ENCODE assay signal across 8 cellular contexts in the genomic region with DNA sequence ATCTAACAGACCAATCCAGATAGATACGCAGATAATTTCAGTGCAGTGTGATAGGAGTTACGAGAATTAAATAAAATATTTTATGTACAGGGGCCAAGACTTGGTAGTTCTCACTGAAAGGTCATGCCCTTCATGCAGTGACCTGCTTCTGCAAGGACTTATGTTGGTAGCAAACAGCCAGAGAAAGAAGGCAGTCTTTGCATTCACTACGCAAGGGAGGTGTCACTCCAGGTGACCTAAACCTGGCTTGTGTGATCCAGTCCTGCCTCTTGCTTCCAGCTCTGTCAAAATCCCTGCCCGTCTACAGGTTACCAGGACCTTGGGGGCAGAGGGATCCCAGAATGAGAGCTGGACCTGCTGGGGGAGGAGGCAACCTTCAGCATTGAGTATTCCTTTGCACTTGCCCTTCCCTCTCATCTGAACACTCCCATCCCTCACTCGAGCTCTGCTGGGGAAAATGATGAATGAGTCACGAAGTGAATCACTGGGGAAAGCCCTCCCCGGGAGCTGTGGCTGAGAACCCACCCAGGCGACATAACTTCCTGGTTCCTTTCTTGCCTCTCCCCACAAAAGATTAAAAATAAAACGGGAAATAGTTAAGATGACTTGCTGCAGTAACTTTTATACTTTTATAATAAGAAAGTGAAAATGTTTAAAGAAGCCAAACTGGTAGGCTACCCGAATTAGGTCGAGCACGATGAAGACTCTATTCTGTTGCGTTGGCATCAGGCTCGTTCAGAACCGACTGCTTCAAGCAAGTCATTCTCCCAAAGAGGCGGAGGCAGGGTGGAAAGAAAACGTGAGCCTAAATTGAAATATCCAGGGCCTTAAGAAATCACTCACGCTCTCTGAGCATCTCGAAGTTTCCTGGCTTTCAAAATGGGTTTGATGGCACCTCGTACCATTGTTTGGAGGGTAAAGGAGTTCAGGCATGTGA.
DNase-seq lines count a peak whose midpoint lies in the region; ATAC-seq and TF ChIP-seq lines count a peak whose summit lies in the region.

No MANE protein-coding gene starts in this region.

- H3K4me1 ChIP-seq in breast epithelium = no peaks in the 10 kb centered on the region

- H3K36me3 Mint-ChIP-seq in T-helper 2 cell treated with Interferon-gamma antibody and Interleukin-4, amounts not matched to agents 5 μg/mL and 100 μg/mL, for 36 hours (ENCODE audit: low read depth) = no peaks in the 10 kb centered on the region

- H3K9me3 ChIP-seq in breast epithelium = no peaks in the 10 kb centered on the region

- H3K4me1 Mint-ChIP-seq in T-helper 2 cell treated with Interferon-gamma antibody and Interleukin-4, amounts not matched to agents 5 μg/mL and 100 μg/mL, for 36 hours (ENCODE audit: low read depth) = peaks cover 27% of the 10 kb centered on the region

- peak overlapping the region; percentile 4 to 29 (median 23) for H3K4me3 ChIP-seq in breast epithelium

- no peak overlapping the region for H3K27ac Mint-ChIP-seq in T-helper 2 cell treated with Interferon-gamma antibody and Interleukin-4, amounts not matched to agents 5 μg/mL and 100 μg/mL, for 36 hours

- H3K36me3 ChIP-seq in breast epithelium = no peaks in the 10 kb centered on the region

- ATAC-seq in HG02870 (IDR thresholded peaks at IDR 0.05; ENCODE audit: unreplicated experiment) = peak; percentile 47

- TF ChIP-seq CTCF in breast epithelium (IDR thresholded peaks at IDR 0.05) = no peak

- no peak for TF ChIP-seq POLR2A in breast epithelium (IDR thresholded peaks at IDR 0.05)

- no peaks in the 10 kb centered on the region for H3K27me3 ChIP-seq in breast epithelium

- H3K9me3 Mint-ChIP-seq in T-helper 2 cell treated with Interferon-gamma antibody and Interleukin-4, amounts not matched to agents 5 μg/mL and 100 μg/mL, for 36 hours = no peaks in the 10 kb centered on the region

- peak overlapping the region; percentile 68 for H3K4me3 Mint-ChIP-seq in T-helper 2 cell treated with Interferon-gamma antibody and Interleukin-4, amounts not matched to agents 5 μg/mL and 100 μg/mL, for 36 hours

- DNase-seq in Daoy (ENCODE audit: low read depth) (peak; percentile 92), breast epithelium (ENCODE audit: low spot score in 2 of 2) (no peak), mucosa of gallbladder (ENCODE audit: low spot score) (peak; percentile 52), superior temporal gyrus (ENCODE audit: extremely low spot score) (peak; percentile 48), NCI-H1694 treated with DMSO at 0.1 percent for 48 hours (lab: John Stamatoyannopoulos, UW) (no peak)
- peak; percentile 61 for DNase-seq in T-helper 2 cell treated with Interferon-gamma antibody and Interleukin-4, amounts not matched to agents 5 μg/mL and 100 μg/mL, for 36 hours (ENCODE audit: low spot score)
- no peak for DNase-seq in NK-92 treated with Interleukin-12 subunit alpha and Interleukin-12 subunit beta, amount 100 ng/mL, for 24 hours (lab: John Stamatoyannopoulos, UW)

- no peaks in the 10 kb centered on the region for H3K27me3 Mint-ChIP-seq in T-helper 2 cell treated with Interferon-gamma antibody and Interleukin-4, amounts not matched to agents 5 μg/mL and 100 μg/mL, for 36 hours (ENCODE audit: low read depth)

- peak overlapping the region in 1 of 2 donors; percentile 16 for H3K27ac ChIP-seq in breast epithelium

- intact Hi-C loops in breast epithelium (cut with DNase I; ENCODE audit: low total_unique reads) = no loop called here

Comparison
In these comparisons a context has a peak if more than half of its experiments do, and no peak if none do; other contexts are left out.
1. DNase-seq: peak in Daoy (single experiment), T-helper 2 cell treated with Interferon-gamma antibody and Interleukin-4, amounts not matched to agents 5 μg/mL and 100 μg/mL, for 36 hours (single experiment), mucosa of gallbladder (single experiment) and superior temporal gyrus (single experiment); none in breast epithelium (0 of 2), NCI-H1694 treated with DMSO at 0.1 percent for 48 hours (single experiment) and NK-92 treated with Interleukin-12 subunit alpha and Interleukin-12 subunit beta, amount 100 ng/mL, for 24 hours (single experiment).